Comparison of ENCODE assay signal across 8 cellular contexts in the genomic region with DNA sequence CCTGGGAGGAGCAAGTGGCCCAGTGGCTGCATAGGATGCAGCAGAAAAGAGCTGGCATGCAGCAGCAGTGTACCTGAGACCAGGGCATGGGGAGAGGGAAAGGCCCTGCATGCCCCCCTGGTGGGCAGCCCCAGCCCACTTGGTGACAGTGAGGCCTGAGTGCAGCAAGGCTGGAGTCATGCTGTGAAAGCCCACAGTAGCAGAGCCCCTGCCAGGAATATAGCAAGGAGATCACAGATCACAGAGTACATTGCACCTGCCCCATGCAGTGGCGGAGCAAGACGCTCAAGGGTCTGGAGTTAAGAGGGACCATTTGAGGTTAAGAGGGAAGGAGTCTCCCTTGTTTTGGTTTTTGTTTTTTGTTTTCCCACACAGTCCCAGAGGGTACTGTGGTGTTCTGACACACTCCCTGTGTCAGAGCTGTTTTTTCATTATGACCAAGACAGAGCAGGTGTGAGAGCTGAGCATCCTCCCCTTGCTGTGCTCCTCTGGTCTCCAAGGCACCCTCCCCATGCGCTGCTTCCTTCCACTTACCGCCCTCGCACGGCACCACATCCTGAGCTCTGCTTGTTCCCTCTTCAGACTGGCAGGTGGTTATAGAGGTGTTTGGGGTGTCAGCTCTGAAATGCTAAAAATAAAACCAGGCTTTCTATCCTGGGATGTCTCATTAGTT.
DNase-seq lines count a peak whose midpoint lies in the region; ATAC-seq, FAIRE-seq and TF ChIP-seq lines count a peak whose summit lies in the region.

No MANE protein-coding gene starts in this region.

- no peaks in the 10 kb centered on the region for H3K79me2 ChIP-seq in osteoblast (ENCODE audit: insufficient read depth, low read length)

- H3K14ac ChIP-seq in neuronal stem cell (ENCODE audit: low read length) = no peak overlapping the region

- H3K27ac ChIP-seq in neuronal stem cell (replicated peaks; ENCODE audit: low read length) = no peak overlapping the region
- no peak overlapping the region for H3K27ac ChIP-seq in osteoblast (ENCODE audit: low read depth, low read length)

- H3K23ac ChIP-seq in neuronal stem cell (ENCODE audit: low read depth, low read length, poor library complexity) = no peak overlapping the region

- H3K4me3 Mint-ChIP-seq in activated T-cell treated with anti-CD3 and anti-CD28 coated beads, Interleukin-2, amount 50 U/mL, for 4 hours = peak overlapping the region; percentile 84

- H4K8ac ChIP-seq in neuronal stem cell (ENCODE audit: low read depth, low read length) = no peak overlapping the region

- H3K79me1 ChIP-seq in neuronal stem cell (ENCODE audit: low read depth, low read length) = no peaks in the 10 kb centered on the region

- H2BK12ac ChIP-seq in neuronal stem cell (ENCODE audit: low read length) = no peak overlapping the region

- no peak overlapping the region for H3K4me2 ChIP-seq in neuronal stem cell (ENCODE audit: insufficient read depth, low read length, poor library complexity, severe bottlenecking)
- no peak overlapping the region for H3K4me2 ChIP-seq in osteoblast (ENCODE audit: insufficient read depth, low read length)

- no peaks in the 10 kb centered on the region for H3K9me3 Mint-ChIP-seq in activated T-cell treated with anti-CD3 and anti-CD28 coated beads, Interleukin-2, amount 50 U/mL, for 4 hours

- ATAC-seq in GM21737 (IDR thresholded peaks at IDR 0.05; ENCODE audit: unreplicated experiment) = peak; percentile 92
- peak; percentile 86 to 90 for ATAC-seq in activated T-cell treated with anti-CD3 and anti-CD28 coated beads, Interleukin-2, amount 50 U/mL, for 4 hours

- no peak for TF ChIP-seq CTCF in osteoblast (IDR thresholded peaks at IDR 0.05; ENCODE audit: extremely low read depth, low read depth, low read length)

- H3K4me3 ChIP-seq in neuronal stem cell (ENCODE audit: low read length in 2 of 2) (no peak overlapping the region), osteoblast (ENCODE audit: insufficient read depth, low read length) (no peak overlapping the region)

- H2BK5ac ChIP-seq in neuronal stem cell (ENCODE audit: low read length) = no peak overlapping the region

- H3K18ac ChIP-seq in neuronal stem cell (ENCODE audit: low read length) = peak overlapping the region; percentile 54

- H4K91ac ChIP-seq in neuronal stem cell (ENCODE audit: low read depth, low read length, poor library complexity) = no peak overlapping the region

- H3K4me1 Mint-ChIP-seq in activated T-cell treated with anti-CD3 and anti-CD28 coated beads, Interleukin-2, amount 50 U/mL, for 4 hours (ENCODE audit: low read depth) = peaks cover 55% of the 10 kb centered on the region

- no peaks in the 10 kb centered on the region for H4K20me1 ChIP-seq in osteoblast (ENCODE audit: insufficient read depth, low read length)

- H2BK15ac ChIP-seq in neuronal stem cell (ENCODE audit: low read length) = no peak overlapping the region

- WGBS in neuronal stem cell (ENCODE audit: extremely low coverage in 2 of 2, insufficient read length in 2 of 2, insufficient replicate concordance in 1 of 2), 2 donors = no CpG with 5 or more reads among the region's 6 CpGs

- H2BK120ac ChIP-seq in neuronal stem cell (ENCODE audit: low read depth, low read length) = no peak overlapping the region

- H2AFZ ChIP-seq in neuronal stem cell (ENCODE audit: low read length) = no peak overlapping the region
- no peak overlapping the region for H2AFZ ChIP-seq in osteoblast (ENCODE audit: low read length)

- H3K36me3 Mint-ChIP-seq in activated T-cell treated with anti-CD3 and anti-CD28 coated beads, Interleukin-2, amount 50 U/mL, for 4 hours (ENCODE audit: insufficient read depth) = no peaks in the 10 kb centered on the region

- H3K9me3 ChIP-seq in neuronal stem cell (replicated peaks in 1 of 2; ENCODE audit: control insufficient read depth in 2 of 2, insufficient read depth in 1 of 2, low read depth in 1 of 2, low read length in 2 of 2) (no peaks in the 10 kb centered on the region), osteoblast (ENCODE audit: low read depth, low read length) (no peaks in the 10 kb centered on the region)

- H3K36me3 ChIP-seq in neuronal stem cell (replicated peaks in 1 of 2; ENCODE audit: control insufficient read depth in 2 of 2, insufficient read depth in 2 of 2, low read length in 2 of 2) = no peaks in the 10 kb centered on the region
- no peaks in the 10 kb centered on the region for H3K36me3 ChIP-seq in osteoblast (ENCODE audit: insufficient read depth, low read length)

- H3K27me3 ChIP-seq in neuronal stem cell (ENCODE audit: control insufficient read depth in 3 of 3, insufficient read depth in 3 of 3, low read depth in 1 of 3, low read length in 3 of 3) = peaks cover 0 to 20% (median 0%) of the 10 kb centered on the region in 3 experiments
- H3K27me3 ChIP-seq in osteoblast (ENCODE audit: insufficient read depth, low read length) = peaks cover 13% of the 10 kb centered on the region

- peak; percentile 87 for FAIRE-seq in GM12891 (lab: Jason Lieb, UNC)

- no peak overlapping the region for H3K9ac ChIP-seq in neuronal stem cell (ENCODE audit: low read depth, low read length, poor library complexity)

- H3K4ac ChIP-seq in neuronal stem cell (ENCODE audit: low read length) = no peak overlapping the region

- H3K4me1 ChIP-seq in neuronal stem cell (ENCODE audit: control insufficient read depth in 2 of 2, insufficient read depth in 1 of 2, low read depth in 1 of 2, low read length in 2 of 2) = peaks cover 0 to 10% of the 10 kb centered on the region in 2 donors
- H3K4me1 ChIP-seq in osteoblast (ENCODE audit: insufficient read depth, low read length) = no peaks in the 10 kb centered on the region

- DNase-seq in GM12891 (ENCODE audit: insufficient read length, low spot score) (peak; percentile 53), NCI-H187 (lab: John Stamatoyannopoulos, UW) (peak; percentile 56 to 60), neuronal stem cell (ENCODE audit: low spot score) (no peak), GM03348 (ENCODE audit: low spot score) (no peak), dedifferentiated amniotic fluid mesenchymal stem cell (ENCODE audit: extremely low spot score) (no peak), osteoblast (ENCODE audit: insufficient read length, low spot score, missing footprints) (no peak)
- DNase-seq in activated T-cell treated with anti-CD3 and anti-CD28 coated beads, Interleukin-2, amount 50 U/mL, for 4 hours = peak; percentile 38

- no peaks in the 10 kb centered on the region for H3K27me3 Mint-ChIP-seq in activated T-cell treated with anti-CD3 and anti-CD28 coated beads, Interleukin-2, amount 50 U/mL, for 4 hours (ENCODE audit: low read depth)

- H2AK5ac ChIP-seq in neuronal stem cell (ENCODE audit: low read depth, low read length) = peak overlapping the region; percentile 53

- TF ChIP-seq POLR2A in GM12891 (IDR thresholded peaks at IDR 0.05; ENCODE audit: low read depth, low read length) = no peak

TF ChIP-seq in GM12891, 5 proteins besides CTCF, POLR2A, EP300 and RAD21:
- TF ChIP-seq POU2F2 (IDR thresholded peaks at IDR 0.05; ENCODE audit: low read depth, low read length) (0 out of 2 replicates have a peak, but pooled peaks have one; percentile 56), SPI1 (IDR thresholded peaks at IDR 0.05; ENCODE audit: low read depth, low read length) (no peak)

Comparison
In these comparisons a context has a peak if more than half of its experiments do, and no peak if none do; other contexts are left out.
1. DNase-seq: peak in GM12891 (single experiment), NCI-H187 (2 of 2) and activated T-cell treated with anti-CD3 and anti-CD28 coated beads, Interleukin-2, amount 50 U/mL, for 4 hours (single experiment); none in neuronal stem cell (single experiment), GM03348 (single experiment), dedifferentiated amniotic fluid mesenchymal stem cell (single experiment) and osteoblast (single experiment).